In genomic region chr10:119818889-119819270, GRCh38 we compare ENCODE assay signal across 1 cellular context.
TF ChIP-seq lines count a peak whose summit lies in the region.

No MANE protein-coding gene starts in this region.

TF ChIP-seq in GM23338, 12 proteins besides CTCF, POLR2A, EP300 and RAD21 (continued from another document):
- TF ChIP-seq ZNF462 (CRISPR knock-in tag; IDR thresholded peaks at IDR 0.05) (no peak), CREB1 (CRISPR knock-in tag; IDR thresholded peaks at IDR 0.05; ENCODE audit: low read depth) (no peak), STAT1 (IDR thresholded peaks at IDR 0.05; ENCODE audit: unreplicated experiment) (no peak)
